In the genomic region with DNA sequence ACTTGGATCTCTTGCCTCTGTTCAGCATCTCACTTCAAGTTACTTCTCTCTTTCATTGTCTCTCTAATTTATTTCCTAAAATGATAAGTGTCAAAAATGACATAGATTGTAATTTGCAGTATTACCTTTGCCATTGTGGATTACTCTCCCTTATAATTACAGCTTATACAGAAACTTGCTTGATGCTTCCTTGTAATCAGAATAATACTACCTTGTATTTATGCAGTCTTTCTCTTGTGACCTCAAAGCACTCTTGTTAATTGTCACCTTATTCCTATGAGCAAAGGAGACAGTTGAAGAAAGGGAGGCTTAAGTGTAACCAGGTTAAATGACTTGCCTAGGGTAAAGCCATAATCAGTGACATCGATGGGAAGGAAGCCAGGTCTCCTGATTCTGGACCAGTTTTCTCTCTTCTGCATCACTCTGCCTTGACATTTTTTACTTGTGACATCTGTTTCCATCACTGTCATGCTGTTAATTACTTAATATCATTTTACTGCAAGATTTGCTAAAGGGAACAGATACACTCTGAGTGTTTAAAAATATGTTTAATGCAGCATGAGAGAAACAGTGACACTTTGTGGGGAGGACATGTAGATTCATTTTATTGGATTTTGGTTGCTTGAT, we compare ENCODE assay signal across 32 cellular contexts.
"Had no signal": no experiment of that assay in that cellular context is flagged by ENCODE, and none has a peak within 500 bp of the region (broad histone marks: within the 10 kb centered on the region; RNA-seq: fewer than 3 reads in every experiment).

No MANE protein-coding gene starts in this region.

- H3K4me1 ChIP-seq: Peyer's patch, SJSA1 had no signal

- ATAC-seq: activated naive CD8-positive, alpha-beta T cell treated with anti-CD3 and anti-CD28 coated beads, Interleukin-2, amount 50 U/mL, for 24 hours; activated T-cell treated with anti-CD3 and anti-CD28 coated beads, Interleukin-2, amount 50 U/mL, for 4 hours; PC-3; T-helper 17 cell had no signal

- DNase-seq: activated B cell treated with CpG ODN at 0.5 μM for 24 hours; activated CD4-positive, alpha-beta memory T cell treated with anti-CD3 and anti-CD28 coated beads for 36 hours; activated CD4-positive, alpha-beta T cell treated with anti-CD3 and anti-CD28 coated beads for 4 hours; activated CD4-positive, alpha-beta T cell treated with anti-CD3 and anti-CD28 coated beads, Interleukin-2, amount 50 U/mL, for 1 hour; activated CD4-positive, CD25-positive, alpha-beta regulatory T cell treated with anti-CD3 and anti-CD28 coated beads, Interleukin-2, amount 50 U/mL, for 72 hours; activated CD8-positive, alpha-beta memory T cell treated with anti-CD3 and anti-CD28 coated beads, Interleukin-2, amount 50 U/mL, for 4 hours; activated gamma-delta T cell treated with Interleukin-2 at 50 U/mL for 16 hours; activated naive CD4-positive, alpha-beta T cell treated with anti-CD3 and anti-CD28 coated beads, Interleukin-2, amount 10 ng/mL, durations not matched to agents 7 days and 5 days; activated naive CD8-positive, alpha-beta T cell treated with anti-CD3 and anti-CD28 coated beads, Interleukin-2, amount 50 U/mL, for 24 hours; activated T-cell treated with anti-CD3 and anti-CD28 coated beads for 4 hours; activated T-cell treated with anti-CD3 and anti-CD28 coated beads, Interleukin-2, amount 50 U/mL, for 4 hours; anterior cingulate cortex; caudate nucleus; cerebellar nuclear complex; MM.1S; MV-4-11; NCI-H1092; NCI-H1436 treated with DMSO at 0.1 percent for 48 hours; NCI-H187 treated with DMSO at 0.1 percent for 48 hours; NCI-H2081; NCI-H345; NCI-H524 treated with DMSO at 0.1 percent for 48 hours; NCI-H748 treated with DMSO at 0.1 percent for 48 hours; NK-92 treated with Interleukin-12 subunit alpha and Interleukin-12 subunit beta, amount 100 ng/mL, for 24 hours; PC-3; Peyer's patch; RPMI8226; SHP77 treated with DMSO at 0.1 percent for 48 hours; T-helper 17 cell had no signal

- H3K9me3 ChIP-seq: Peyer's patch, SJSA1 had no signal

- H3K36me3 ChIP-seq: Peyer's patch, SJSA1 had no signal

- H3K27ac ChIP-seq: KMS-11, Peyer's patch, SJSA1, VCaP had no signal

- H3K4me2 ChIP-seq: KMS-11 had no signal

- H3K4me3 ChIP-seq: Peyer's patch, SJSA1 had no signal

- H3K27me3 ChIP-seq: Peyer's patch, SJSA1 had no signal

- H3K9ac ChIP-seq: KMS-11 had no signal
